ENCODE assay signal across 1 cellular context in the genomic region with DNA sequence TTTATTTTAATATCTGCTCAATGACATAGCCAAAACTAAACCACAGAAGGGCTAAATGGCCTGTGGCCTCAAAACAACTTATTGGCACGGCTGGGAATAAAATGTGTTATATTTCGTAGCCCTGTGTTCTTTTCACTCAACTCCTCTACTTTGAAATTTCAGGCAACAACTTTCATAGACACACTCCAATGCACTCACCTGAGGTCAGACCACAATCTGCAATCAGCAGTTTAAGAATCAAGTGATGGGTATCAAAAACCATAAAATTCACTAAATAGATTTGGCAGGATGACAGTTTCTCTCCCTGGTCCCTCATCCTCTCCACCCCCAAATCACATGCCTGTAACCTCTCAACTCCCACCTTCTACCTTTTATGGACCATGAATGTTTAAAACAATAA.
TF ChIP-seq lines count a peak whose summit lies in the region.

No MANE protein-coding gene starts in this region.

TF ChIP-seq in GM12878, 131 proteins besides CTCF, POLR2A, EP300 and RAD21:
- TF ChIP-seq, protein P1, sequence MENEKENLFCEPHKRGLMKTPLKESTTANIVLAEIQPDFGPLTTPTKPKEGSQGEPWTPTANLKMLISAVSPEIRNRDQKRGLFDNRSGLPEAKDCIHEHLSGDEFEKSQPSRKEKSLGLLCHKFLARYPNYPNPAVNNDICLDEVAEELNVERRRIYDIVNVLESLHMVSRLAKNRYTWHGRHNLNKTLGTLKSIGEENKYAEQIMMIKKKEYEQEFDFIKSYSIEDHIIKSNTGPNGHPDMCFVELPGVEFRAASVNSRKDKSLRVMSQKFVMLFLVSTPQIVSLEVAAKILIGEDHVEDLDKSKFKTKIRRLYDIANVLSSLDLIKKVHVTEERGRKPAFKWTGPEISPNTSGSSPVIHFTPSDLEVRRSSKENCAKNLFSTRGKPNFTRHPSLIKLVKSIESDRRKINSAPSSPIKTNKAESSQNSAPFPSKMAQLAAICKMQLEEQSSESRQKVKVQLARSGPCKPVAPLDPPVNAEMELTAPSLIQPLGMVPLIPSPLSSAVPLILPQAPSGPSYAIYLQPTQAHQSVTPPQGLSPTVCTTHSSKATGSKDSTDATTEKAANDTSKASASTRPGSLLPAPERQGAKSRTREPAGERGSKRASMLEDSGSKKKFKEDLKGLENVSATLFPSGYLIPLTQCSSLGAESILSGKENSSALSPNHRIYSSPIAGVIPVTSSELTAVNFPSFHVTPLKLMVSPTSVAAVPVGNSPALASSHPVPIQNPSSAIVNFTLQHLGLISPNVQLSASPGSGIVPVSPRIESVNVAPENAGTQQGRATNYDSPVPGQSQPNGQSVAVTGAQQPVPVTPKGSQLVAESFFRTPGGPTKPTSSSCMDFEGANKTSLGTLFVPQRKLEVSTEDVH (IDR thresholded peaks at IDR 0.05; ENCODE audit: low read depth, partially characterized antibody), result no peak
- TF ChIP-seq RUNX3 (IDR thresholded peaks at IDR 0.05; ENCODE audit: low read length) (peak; percentile 63), NR2F1 (conservative IDR thresholded peaks at IDR 0.05) (peak; percentile 67; the same call in 1 of the 2 replicates), BHLHE40 (IDR thresholded peaks at IDR 0.05; ENCODE audit: borderline replicate concordance in 1 of 2, low read depth in 2 of 2, low read length in 1 of 2) (peak; percentile 57 to 62; a peak in 3 of 4 replicates)
